Comparison of ENCODE assay signal across 16 cellular contexts in genomic region chr7:21671859-21672258, GRCh38.
A peak's percentile ranks its signal among the peaks of the same experiment; 100 is the strongest.
DNase-seq lines count a peak whose midpoint lies in the region; ATAC-seq and TF ChIP-seq lines count a peak whose summit lies in the region.
"Had no signal": no experiment of that assay in that cellular context is flagged by ENCODE, and none has a peak within 500 bp of the region (broad histone marks: within the 10 kb centered on the region; RNA-seq: fewer than 3 reads in every experiment).

No MANE protein-coding gene starts in this region.

- H3K36me3 Mint-ChIP-seq in activated T-cell treated with anti-CD3 and anti-CD28 coated beads, Interleukin-2, amount 50 U/mL, for 72 hours (ENCODE audit: insufficient read depth in 2 of 2) = no peaks in the 10 kb centered on the region
- no peaks in the 10 kb centered on the region for H3K36me3 Mint-ChIP-seq in T-cell
- H3K36me3 Mint-ChIP-seq: neural progenitor cell had no signal

- CTCF ChIA-PET in T-cell (lab: Charles Lee) = no interaction called here

- peaks cover 38% of the 10 kb centered on the region for H3K4me1 ChIP-seq in parathyroid adenoma
- H3K4me1 ChIP-seq: A549, spleen had no signal

- H3K4me3 Mint-ChIP-seq in activated T-cell treated with anti-CD3 and anti-CD28 coated beads, Interleukin-2, amount 50 U/mL, for 72 hours = no peak overlapping the region
- no peak overlapping the region for H3K4me3 Mint-ChIP-seq in T-cell
- H3K4me3 Mint-ChIP-seq: neural progenitor cell had no signal

- H3K79me2 ChIP-seq in parathyroid adenoma = peaks cover 5% of the 10 kb centered on the region

- no peak overlapping the region for H3K4me2 ChIP-seq in parathyroid adenoma (ENCODE audit: low read length)
- H3K4me2 ChIP-seq: A549, neural progenitor cell had no signal

- H3K27ac Mint-ChIP-seq in activated T-cell treated with anti-CD3 and anti-CD28 coated beads, Interleukin-2, amount 50 U/mL, for 72 hours = no peak overlapping the region
- H3K27ac Mint-ChIP-seq in T-cell = no peak overlapping the region
- H3K27ac Mint-ChIP-seq: neural progenitor cell had no signal

- no peaks in the 10 kb centered on the region for H3K9me3 Mint-ChIP-seq in activated T-cell treated with anti-CD3 and anti-CD28 coated beads, Interleukin-2, amount 50 U/mL, for 72 hours
- H3K9me3 Mint-ChIP-seq in T-cell = no peaks in the 10 kb centered on the region
- H3K9me3 Mint-ChIP-seq: neural progenitor cell had no signal

- POLR2A ChIA-PET in T-cell (lab: Charles Lee) = interaction anchor here in 1 of 2 donors (0.7 kb wide), 1 partner anchor 817 kb away, joined by 3 read pairs; no protein-coding TSS in a partner anchor

- H3K9ac ChIP-seq in parathyroid adenoma = no peak overlapping the region
- H3K9ac ChIP-seq: neural progenitor cell had no signal

- peak; percentile 54 to 72 for ATAC-seq in activated T-cell treated with anti-CD3 and anti-CD28 coated beads, Interleukin-2, amount 50 U/mL, for 72 hours (replicated peaks in 1 of 2)
- peak; percentile 68 for ATAC-seq in GM21619 (IDR thresholded peaks at IDR 0.05; ENCODE audit: unreplicated experiment)
- peak; percentile 84 for ATAC-seq in HG03432 (IDR thresholded peaks at IDR 0.05; ENCODE audit: unreplicated experiment)
- ATAC-seq in HG02840 (IDR thresholded peaks at IDR 0.05; ENCODE audit: low FRiP score, unreplicated experiment) = no peak
- ATAC-seq in T-cell (replicated peaks in 1 of 4) = no peak
- ATAC-seq: A549 had no signal

- TF ChIP-seq CTCF in parathyroid adenoma (IDR thresholded peaks at IDR 0.05) = no peak

- no peak overlapping the region for H3K4me3 ChIP-seq in parathyroid adenoma (ENCODE audit: low read depth, low read length)
- H3K4me3 ChIP-seq: A549, MG63, neural progenitor cell, spleen had no signal

- peaks cover 6% of the 10 kb centered on the region for H3K27me3 Mint-ChIP-seq in activated T-cell treated with anti-CD3 and anti-CD28 coated beads, Interleukin-2, amount 50 U/mL, for 72 hours (ENCODE audit: low read depth)
- no peaks in the 10 kb centered on the region for H3K27me3 Mint-ChIP-seq in T-cell

- peak in 1 of 2 donors; percentile 15 for DNase-seq in activated T-cell treated with anti-CD3 and anti-CD28 coated beads, Interleukin-2, amount 50 U/mL, for 72 hours
- DNase-seq in activated T-cell treated with anti-CD3 and anti-CD28 coated beads, Interleukin-2, amount 50 U/mL, for 1 hour = no peak
- DNase-seq in SHP77 (lab: John Stamatoyannopoulos, UW) (no peak), T-cell (no peak)
- DNase-seq: cortex of kidney, DMS 273 treated with DMSO at 0.1 percent for 48 hours, foreskin fibroblast, MG63, NCI-H524, spleen had no signal

- H3K27ac ChIP-seq in parathyroid adenoma = peak overlapping the region; percentile 72
- H3K27ac ChIP-seq: A549, neural progenitor cell, spleen had no signal

- H3K9me3 ChIP-seq in parathyroid adenoma (ENCODE audit: control insufficient read depth, low read length) = no peaks in the 10 kb centered on the region
- H3K9me3 ChIP-seq: A549, MG63, spleen had no signal

- peaks cover 4% of the 10 kb centered on the region for H3K36me3 ChIP-seq in parathyroid adenoma (ENCODE audit: control insufficient read depth, insufficient read depth, low read length)
- H3K36me3 ChIP-seq: MG63, neural progenitor cell, spleen had no signal

- H3K27me3 ChIP-seq in parathyroid adenoma (ENCODE audit: control insufficient read depth, insufficient read depth, low read length) = no peaks in the 10 kb centered on the region
- H3K27me3 ChIP-seq: MG63, neural progenitor cell, spleen had no signal

- H3K4me1 Mint-ChIP-seq in activated T-cell treated with anti-CD3 and anti-CD28 coated beads, Interleukin-2, amount 50 U/mL, for 72 hours (ENCODE audit: low read depth) = peaks cover 9% of the 10 kb centered on the region
- no peaks in the 10 kb centered on the region for H3K4me1 Mint-ChIP-seq in T-cell
- H3K4me1 Mint-ChIP-seq: neural progenitor cell had no signal

- no peak overlapping the region for H2AFZ ChIP-seq in parathyroid adenoma
- H2AFZ ChIP-seq: neural progenitor cell had no signal

Comparison
In these comparisons a context has a peak if more than half of its experiments do, and no peak if none do; other contexts are left out.
1. ATAC-seq: peak in activated T-cell treated with anti-CD3 and anti-CD28 coated beads, Interleukin-2, amount 50 U/mL, for 72 hours (2 of 2), GM21619 (single experiment) and HG03432 (single experiment); none in HG02840 (single experiment) and T-cell (0 of 4).